1 cellular context compared by ENCODE assay signal in genomic region chr19:12495002-12495802, GRCh38.
TF ChIP-seq lines count a peak whose summit lies in the region.

No MANE protein-coding gene starts in this region.

TF ChIP-seq in HepG2, 621 proteins besides CTCF, POLR2A, EP300 and RAD21 (continued from another document and continues in another):
- TF ChIP-seq JARID2 (CRISPR knock-in tag; IDR thresholded peaks at IDR 0.05; ENCODE audit: insufficient replicate concordance) (no peak), ZKSCAN8 (CRISPR knock-in tag; IDR thresholded peaks at IDR 0.05; ENCODE audit: borderline replicate concordance) (peak; percentile 83; the same call in 1 of the 2 replicates), PAXIP1 (CRISPR knock-in tag; conservative IDR thresholded peaks at IDR 0.05) (peak; percentile 66), ETV5 (CRISPR knock-in tag; IDR thresholded peaks at IDR 0.05; ENCODE audit: borderline replicate concordance) (peak; percentile 87; the same call in 1 of the 2 replicates), GABPB1 (CRISPR knock-in tag; IDR thresholded peaks at IDR 0.05) (peak; percentile 91), FOXC1 (CRISPR knock-in tag; IDR thresholded peaks at IDR 0.05; ENCODE audit: borderline replicate concordance) (no peak), ZNF549 (CRISPR knock-in tag; IDR thresholded peaks at IDR 0.05) (no peak), ZNF335 (CRISPR knock-in tag; IDR thresholded peaks at IDR 0.05) (no peak; the same call in none of the 2 replicates), ZNF7 (CRISPR knock-in tag; IDR thresholded peaks at IDR 0.05) (0 out of 2 replicates have a peak, but pooled peaks have one; percentile 13), NBN (conservative IDR thresholded peaks at IDR 0.05) (no peak), GATAD1 (CRISPR knock-in tag; IDR thresholded peaks at IDR 0.05) (peak; percentile 85), ZC3H4 (CRISPR knock-in tag; IDR thresholded peaks at IDR 0.05; ENCODE audit: borderline replicate concordance) (no peak), SOX6 (IDR thresholded peaks at IDR 0.05) (no peak), SOX6 (CRISPR knock-in tag; IDR thresholded peaks at IDR 0.05) (peak; percentile 70; the same call in 1 of the 2 replicates), SALL1 (CRISPR knock-in tag; IDR thresholded peaks at IDR 0.05) (peak; percentile 92), NR1H2 (CRISPR knock-in tag; IDR thresholded peaks at IDR 0.05; ENCODE audit: borderline replicate concordance, low read depth) (0 out of 2 replicates have a peak, but pooled peaks have one; percentile 78), ZNF317 (CRISPR knock-in tag; IDR thresholded peaks at IDR 0.05) (peak; percentile 79), SRY (CRISPR knock-in tag; IDR thresholded peaks at IDR 0.05) (peak; percentile 36; the same call in 1 of the 2 replicates), ZFP36L1 (CRISPR knock-in tag; IDR thresholded peaks at IDR 0.05) (peak; percentile 83), BCL3 (CRISPR knock-in tag; IDR thresholded peaks at IDR 0.05) (peak; percentile 75; the same call in 1 of the 2 replicates), TEAD2 (CRISPR knock-in tag; IDR thresholded peaks at IDR 0.05) (no peak), LRRFIP1 (CRISPR knock-in tag; conservative IDR thresholded peaks at IDR 0.05) (no peak), ZBTB20 (CRISPR knock-in tag; IDR thresholded peaks at IDR 0.05; ENCODE audit: borderline replicate concordance, low read depth) (0 out of 2 replicates have a peak, but pooled peaks have one; percentile 81), ZFP91 (CRISPR knock-in tag; IDR thresholded peaks at IDR 0.05; ENCODE audit: borderline replicate concordance) (peak; percentile 82), TBL1XR1 (IDR thresholded peaks at IDR 0.05; ENCODE audit: borderline replicate concordance, low read length, partially characterized antibody) (no peak), ZFP62 (CRISPR knock-in tag; IDR thresholded peaks at IDR 0.05) (no peak), ISL2 (CRISPR knock-in tag; IDR thresholded peaks at IDR 0.05) (peak; percentile 48), KLF15 (CRISPR knock-in tag; IDR thresholded peaks at IDR 0.05; ENCODE audit: borderline replicate concordance) (no peak), KAT7 (CRISPR knock-in tag; IDR thresholded peaks at IDR 0.05; ENCODE audit: borderline replicate concordance) (no peak; the same call in 1 of the 2 replicates)
- TF ChIP-seq, protein P1, sequence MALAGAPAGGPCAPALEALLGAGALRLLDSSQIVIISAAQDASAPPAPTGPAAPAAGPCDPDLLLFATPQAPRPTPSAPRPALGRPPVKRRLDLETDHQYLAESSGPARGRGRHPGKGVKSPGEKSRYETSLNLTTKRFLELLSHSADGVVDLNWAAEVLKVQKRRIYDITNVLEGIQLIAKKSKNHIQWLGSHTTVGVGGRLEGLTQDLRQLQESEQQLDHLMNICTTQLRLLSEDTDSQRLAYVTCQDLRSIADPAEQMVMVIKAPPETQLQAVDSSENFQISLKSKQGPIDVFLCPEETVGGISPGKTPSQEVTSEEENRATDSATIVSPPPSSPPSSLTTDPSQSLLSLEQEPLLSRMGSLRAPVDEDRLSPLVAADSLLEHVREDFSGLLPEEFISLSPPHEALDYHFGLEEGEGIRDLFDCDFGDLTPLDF (CRISPR knock-in tag; IDR thresholded peaks at IDR 0.05), result no peak; the same call in 1 of the 2 replicates
- TF ChIP-seq, protein P2, sequence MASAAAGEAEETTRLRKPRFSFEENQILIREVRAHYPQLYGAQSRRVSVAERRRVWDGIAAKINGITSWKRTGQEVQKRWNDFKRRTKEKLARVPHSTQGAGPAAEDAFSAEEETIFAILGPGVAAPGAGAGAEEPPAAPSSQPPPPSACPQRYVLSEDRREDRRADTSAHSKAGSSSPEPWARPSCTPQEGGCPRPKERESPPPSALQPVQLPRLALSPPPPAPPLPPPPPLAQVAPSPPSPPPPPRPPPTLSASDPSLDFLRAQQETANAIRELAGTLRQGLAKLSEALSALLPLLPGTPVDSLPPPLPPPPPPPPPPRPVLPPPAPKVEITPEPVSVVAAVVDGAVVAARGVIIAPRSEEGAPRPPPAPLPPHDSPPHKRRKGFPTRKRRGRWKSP (CRISPR knock-in tag; IDR thresholded peaks at IDR 0.05), result peak; percentile 74; the same call in 1 of the 2 replicates
- TF ChIP-seq, protein P3, sequence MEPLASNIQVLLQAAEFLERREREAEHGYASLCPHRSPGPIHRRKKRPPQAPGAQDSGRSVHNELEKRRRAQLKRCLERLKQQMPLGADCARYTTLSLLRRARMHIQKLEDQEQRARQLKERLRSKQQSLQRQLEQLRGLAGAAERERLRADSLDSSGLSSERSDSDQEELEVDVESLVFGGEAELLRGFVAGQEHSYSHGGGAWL (CRISPR knock-in tag; IDR thresholded peaks at IDR 0.05), result peak; percentile 68
- TF ChIP-seq, protein P4, sequence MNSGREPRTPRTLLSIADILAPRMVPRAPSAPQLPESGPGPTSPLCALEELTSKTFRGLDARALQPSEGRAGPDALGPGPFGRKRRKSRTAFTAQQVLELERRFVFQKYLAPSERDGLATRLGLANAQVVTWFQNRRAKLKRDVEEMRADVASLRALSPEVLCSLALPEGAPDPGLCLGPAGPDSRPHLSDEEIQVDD (CRISPR knock-in tag; IDR thresholded peaks at IDR 0.05; ENCODE audit: borderline replicate concordance), result no peak
- TF ChIP-seq, protein P5, sequence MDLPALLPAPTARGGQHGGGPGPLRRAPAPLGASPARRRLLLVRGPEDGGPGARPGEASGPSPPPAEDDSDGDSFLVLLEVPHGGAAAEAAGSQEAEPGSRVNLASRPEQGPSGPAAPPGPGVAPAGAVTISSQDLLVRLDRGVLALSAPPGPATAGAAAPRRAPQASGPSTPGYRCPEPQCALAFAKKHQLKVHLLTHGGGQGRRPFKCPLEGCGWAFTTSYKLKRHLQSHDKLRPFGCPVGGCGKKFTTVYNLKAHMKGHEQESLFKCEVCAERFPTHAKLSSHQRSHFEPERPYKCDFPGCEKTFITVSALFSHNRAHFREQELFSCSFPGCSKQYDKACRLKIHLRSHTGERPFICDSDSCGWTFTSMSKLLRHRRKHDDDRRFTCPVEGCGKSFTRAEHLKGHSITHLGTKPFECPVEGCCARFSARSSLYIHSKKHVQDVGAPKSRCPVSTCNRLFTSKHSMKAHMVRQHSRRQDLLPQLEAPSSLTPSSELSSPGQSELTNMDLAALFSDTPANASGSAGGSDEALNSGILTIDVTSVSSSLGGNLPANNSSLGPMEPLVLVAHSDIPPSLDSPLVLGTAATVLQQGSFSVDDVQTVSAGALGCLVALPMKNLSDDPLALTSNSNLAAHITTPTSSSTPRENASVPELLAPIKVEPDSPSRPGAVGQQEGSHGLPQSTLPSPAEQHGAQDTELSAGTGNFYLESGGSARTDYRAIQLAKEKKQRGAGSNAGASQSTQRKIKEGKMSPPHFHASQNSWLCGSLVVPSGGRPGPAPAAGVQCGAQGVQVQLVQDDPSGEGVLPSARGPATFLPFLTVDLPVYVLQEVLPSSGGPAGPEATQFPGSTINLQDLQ (CRISPR knock-in tag; IDR thresholded peaks at IDR 0.05), result no peak
